Comparison of ENCODE assay signal across 8 cellular contexts in genomic region chr20:45823949-45824835, GRCh38. TPM values are rescaled to one million over a fixed set of nuclear protein-coding genes. Genes with fewer than 3 reads are reported as not detected.
DNase-seq lines count a peak whose midpoint lies in the region; ATAC-seq and TF ChIP-seq lines count a peak whose summit lies in the region.

No MANE protein-coding gene starts in this region.

- H3K36me3 Mint-ChIP-seq in CD4-positive, alpha-beta T cell (ENCODE audit: low read depth), result no peaks in the 10 kb centered on the region
- H3K36me3 Mint-ChIP-seq in type B pancreatic cell, result no peaks in the 10 kb centered on the region

- no peak for TF ChIP-seq POLR2A in erythroblast (IDR thresholded peaks at IDR 0.05; ENCODE audit: low read length)

- H3K9ac ChIP-seq in neural cell (ENCODE audit: low read length), result no peak overlapping the region

- no peak overlapping the region for H3K4me2 ChIP-seq in neural cell (ENCODE audit: low read length)

- intact Hi-C loops in CD4-positive, alpha-beta T cell (cut with DNase I, micrococcal nuclease), result loop anchor here in 1 of 2 experiments (2.0 kb wide), 1 partner anchor 139 kb away; no protein-coding TSS in a partner anchor

- TF ChIP-seq RAD21 in neural cell (conservative IDR thresholded peaks at IDR 0.05), result peak; percentile 13

- TF ChIP-seq CTCF in CD4-positive, alpha-beta T cell (IDR thresholded peaks at IDR 0.05), result peak; percentile 31
- peak; percentile 15 for TF ChIP-seq CTCF in neural cell (IDR thresholded peaks at IDR 0.05; ENCODE audit: poor library complexity, severe bottlenecking)
- TF ChIP-seq CTCF in type B pancreatic cell (conservative IDR thresholded peaks at IDR 0.05), result peak; percentile 48

- H3F3A ChIP-seq in neural cell (ENCODE audit: insufficient read depth, low read length, poor library complexity, severe bottlenecking), result no peaks in the 10 kb centered on the region

- peak; percentile 5 to 65 (median 29) for DNase-seq in CD4-positive, alpha-beta T cell
- peak; percentile 41 for DNase-seq in Jurkat, Clone E6-1 (ENCODE audit: low read depth, low spot score)
- DNase-seq in activated CD8-positive, alpha-beta memory T cell treated with anti-CD3 and anti-CD28 coated beads for 24 hours, result peak; percentile 72
- DNase-seq in erythroblast (lab: John Stamatoyannopoulos, UW) (peak; percentile 69 to 80), type B pancreatic cell (ENCODE audit: extremely low spot score, unreplicated experiment) (no peak), medulla oblongata (ENCODE audit: extremely low spot score) (no peak)

- no peaks in the 10 kb centered on the region for H3K36me3 ChIP-seq in neural cell (ENCODE audit: insufficient read depth, low read length)

- no peaks in the 10 kb centered on the region for H4K20me1 ChIP-seq in neural cell (ENCODE audit: insufficient read depth)

- H3K27me3 Mint-ChIP-seq in CD4-positive, alpha-beta T cell, result peaks cover 43% of the 10 kb centered on the region
- peaks cover 24% of the 10 kb centered on the region for H3K27me3 Mint-ChIP-seq in type B pancreatic cell

- no peak overlapping the region for H2AFZ ChIP-seq in neural cell (ENCODE audit: low read depth, low read length)

- peaks cover 16% of the 10 kb centered on the region for H3K27me3 ChIP-seq in CD4-positive, alpha-beta T cell (ENCODE audit: control insufficient read depth, insufficient read depth, low read length)
- H3K27me3 ChIP-seq in neural cell (ENCODE audit: insufficient read depth, low read depth, low read length), result no peaks in the 10 kb centered on the region

- POLR2A ChIA-PET in CD4-positive, alpha-beta T cell (lab: Charles Lee), result interaction anchor here (1.6 to 2.1 kb wide), 3 partner anchors 9 to 110 kb away, joined by 4 to 9 read pairs (median 8); partner anchors contain the start of genes ACOT8, PCIF1, SNX21 and ZSWIM3

- peak; percentile 75 for ATAC-seq in CD4-positive, alpha-beta T cell (ENCODE audit: poor library complexity)
- no peak for ATAC-seq in GM21381 (IDR thresholded peaks at IDR 0.05; ENCODE audit: unreplicated experiment)

- TF ChIP-seq EP300 in neural cell (conservative IDR thresholded peaks at IDR 0.05; ENCODE audit: poor library complexity, severe bottlenecking), result no peak

- no peaks in the 10 kb centered on the region for H3K9me3 ChIP-seq in CD4-positive, alpha-beta T cell (ENCODE audit: control insufficient read depth, low read length)
- H3K9me3 ChIP-seq in neural cell (ENCODE audit: low read length), result no peaks in the 10 kb centered on the region

- no peak overlapping the region for H3K27ac Mint-ChIP-seq in CD4-positive, alpha-beta T cell
- H3K27ac Mint-ChIP-seq in type B pancreatic cell, result no peak overlapping the region

- H3K9me3 Mint-ChIP-seq in CD4-positive, alpha-beta T cell, result no peaks in the 10 kb centered on the region
- H3K9me3 Mint-ChIP-seq in type B pancreatic cell, result no peaks in the 10 kb centered on the region

- no peaks in the 10 kb centered on the region for H3K79me2 ChIP-seq in neural cell (replicated peaks; ENCODE audit: insufficient read depth, low read length)

- peaks cover 10% of the 10 kb centered on the region for H3K4me1 Mint-ChIP-seq in CD4-positive, alpha-beta T cell (ENCODE audit: low read depth)
- peaks cover 18% of the 10 kb centered on the region for H3K4me1 Mint-ChIP-seq in type B pancreatic cell (ENCODE audit: unreplicated experiment)

- CTCF ChIA-PET in CD4-positive, alpha-beta T cell (lab: Charles Lee), result interaction anchor here (0.6 to 1.4 kb wide), 4 partner anchors 50 to 1771 kb away, joined by 3 to 5 read pairs (median 4); partner anchors contain the start of genes CTSA and NEURL2

- H3K9me2 ChIP-seq in neural cell (ENCODE audit: insufficient read depth, low read length), result no peaks in the 10 kb centered on the region

- H3K27ac ChIP-seq in CD4-positive, alpha-beta T cell (ENCODE audit: low read depth, low read length), result no peak overlapping the region
- no peak overlapping the region for H3K27ac ChIP-seq in neural cell (ENCODE audit: low read length)

- H3K4me3 Mint-ChIP-seq in CD4-positive, alpha-beta T cell, result peak overlapping the region; percentile 85
- no peak overlapping the region for H3K4me3 Mint-ChIP-seq in type B pancreatic cell

- peak overlapping the region; percentile 9; the same call in 1 of the 2 replicates for H3K4me3 ChIP-seq in Jurkat, Clone E6-1 (ENCODE audit: low read length)
- H3K4me3 ChIP-seq in neural cell (ENCODE audit: low read length), result no peak overlapping the region

TF ChIP-seq in neural cell, 6 proteins besides CTCF, POLR2A, EP300 and RAD21:
- no peak for TF ChIP-seq REST (IDR thresholded peaks at IDR 0.05; ENCODE audit: borderline replicate concordance)
- TF ChIP-seq MXI1 (conservative IDR thresholded peaks at IDR 0.05; ENCODE audit: poor library complexity, severe bottlenecking), result no peak
- no peak for TF ChIP-seq SMC3 (conservative IDR thresholded peaks at IDR 0.05; ENCODE audit: poor library complexity)
- TF ChIP-seq EZH2 (IDR thresholded peaks at IDR 0.05; ENCODE audit: borderline replicate concordance, insufficient read depth, low read length, poor library complexity, severe bottlenecking), result no peak
- no peak for TF ChIP-seq POLR2AphosphoS5 (IDR thresholded peaks at IDR 0.05)
- TF ChIP-seq TAF1 (IDR thresholded peaks at IDR 0.05; ENCODE audit: low read depth), result no peak

RNA-seq across cellular contexts. Expression of gene TNNC2, which starts 2.9 kb away (rescaled TPM):
- 1 to 10 TPM; 1.2 to 1.5 TPM for total RNA-seq in CD4-positive, alpha-beta T cell
- polyA plus RNA-seq in Jurkat, Clone E6-1 (2012; ENCODE audit: insufficient read depth, insufficient read length), result not detected
- polyA plus RNA-seq in neural cell, result 3.8 TPM in 1 of 2 replicates, not detected in the other
- polyA minus RNA-seq in neural cell, result not detected in 2 replicates
- total RNA-seq in type B pancreatic cell (ENCODE audit: low replicate concordance), result 2.1 TPM in 1 of 2 replicates, not detected in the other

RNA-seq across cellular contexts. Expression of gene SNX21, which starts 9.4 kb away (rescaled TPM):
- total RNA-seq in CD4-positive, alpha-beta T cell, result under 1 TPM; 0.36 to 0.89 TPM
- polyA plus RNA-seq in Jurkat, Clone E6-1 (2012; ENCODE audit: insufficient read depth, insufficient read length), result 2.5 TPM
- polyA plus RNA-seq in neural cell, result 7.2 and 14.8 TPM in 2 replicates
- 12.4 and 12.7 TPM in 2 replicates for polyA minus RNA-seq in neural cell
- total RNA-seq in type B pancreatic cell (ENCODE audit: low replicate concordance), result 12.2 and 16.4 TPM in 2 replicates

RNA-seq across cellular contexts. Expression of gene UBE2C, which starts 11.7 kb away (rescaled TPM):
- total RNA-seq in CD4-positive, alpha-beta T cell, result under 1 TPM; 0.52 to 0.64 TPM
- 32.7 TPM for polyA plus RNA-seq in Jurkat, Clone E6-1 (2012; ENCODE audit: insufficient read depth, insufficient read length)
- 2.5 and 4.9 TPM in 2 replicates for polyA plus RNA-seq in neural cell
- 1.7 TPM in 2 replicates for polyA minus RNA-seq in neural cell
- total RNA-seq in type B pancreatic cell (ENCODE audit: low replicate concordance), result 46.4 and 136 TPM in 2 replicates

RNA-seq across cellular contexts. Expression of gene DNTTIP1, which starts 32.4 kb away (rescaled TPM):
- total RNA-seq in CD4-positive, alpha-beta T cell, result 10 to 100 TPM in 1 of 2 experiments, 1 to 10 TPM in 1; 9.3 to 10.4 TPM
- 60.1 TPM for polyA plus RNA-seq in Jurkat, Clone E6-1 (2012; ENCODE audit: insufficient read depth, insufficient read length)
- polyA plus RNA-seq in neural cell, result 35.9 and 43.8 TPM in 2 replicates
- polyA minus RNA-seq in neural cell, result 19.3 and 20.5 TPM in 2 replicates
- 26.5 and 32.9 TPM in 2 replicates for total RNA-seq in type B pancreatic cell (ENCODE audit: low replicate concordance)

RNA-seq across cellular contexts. Expression of gene WFDC3, which starts 32.5 kb away (rescaled TPM):
- not detected for total RNA-seq in CD4-positive, alpha-beta T cell
- not detected for polyA plus RNA-seq in Jurkat, Clone E6-1 (2012; ENCODE audit: insufficient read depth, insufficient read length)
- not detected in 2 replicates for polyA plus RNA-seq in neural cell
- polyA minus RNA-seq in neural cell, result not detected in 2 replicates
- not detected in 2 replicates for total RNA-seq in type B pancreatic cell (ENCODE audit: low replicate concordance)

Comparison
In these comparisons a context has a peak if more than half of its experiments do, and no peak if none do; other contexts are left out.
1. DNase-seq: peak in CD4-positive, alpha-beta T cell (10 of 10), Jurkat, Clone E6-1 (single experiment), activated CD8-positive, alpha-beta memory T cell treated with anti-CD3 and anti-CD28 coated beads for 24 hours (single experiment) and erythroblast (2 of 2); none in type B pancreatic cell (single experiment) and medulla oblongata (single experiment).
2. RNA of gene UBE2C, which starts 11.7 kb away (total RNA-seq): 46.4 to 136 TPM in type B pancreatic cell; 0.52 to 0.64 TPM in CD4-positive, alpha-beta T cell; every median in the first group is over 10 times any median in the second.
3. Peak in every context shown above with its lines, with median percentiles within 50 percentile points of each other: CTCF ChIP-seq.